Comparison of ENCODE assay signal across 23 cellular contexts in genomic region chrX:8758706-8759105, GRCh38. TPM values are rescaled to one million over a fixed set of nuclear protein-coding genes. Genes with fewer than 3 reads are reported as not detected.
"Had no signal": no experiment of that assay in that cellular context is flagged by ENCODE, and none has a peak within 500 bp of the region (broad histone marks: within the 10 kb centered on the region; RNA-seq: fewer than 3 reads in every experiment).

No MANE protein-coding gene starts in this region.

RNA-seq across cellular contexts. Expression of gene ANOS1, which starts 26.8 kb away (rescaled TPM):
- polyA plus RNA-seq: naive thymus-derived CD4-positive, alpha-beta T cell had no signal

RNA-seq across cellular contexts. Expression of gene FAM9A, which starts 42.5 kb away (rescaled TPM):
- total RNA-seq: cerebellum; dermis microvascular lymphatic vessel endothelial cell; endodermal cell; endothelial cell of umbilical vein; fibroblast of lung; hepatocyte; kidney epithelial cell; left colon; left ventricle myocardium superior; lung; mesenteric fat pad; mononuclear cell; naive thymus-derived CD4-positive, alpha-beta T cell; osteocyte; posterior vena cava; right atrium auricular region; sigmoid colon; stomach; thoracic aorta; transverse colon; ureter had no signal
- polyA plus RNA-seq: endothelial cell of umbilical vein; esophagus; fibroblast of lung; hepatocyte; lung; naive thymus-derived CD4-positive, alpha-beta T cell; sigmoid colon; small intestine; stomach had no signal
